30 cellular contexts compared by ENCODE assay signal in genomic region chr10:24288581-24288980, GRCh38.
DNase-seq lines count a peak whose midpoint lies in the region; ATAC-seq, FAIRE-seq and TF ChIP-seq lines count a peak whose summit lies in the region.
"Had no signal": no experiment of that assay in that cellular context is flagged by ENCODE, and none has a peak within 500 bp of the region (broad histone marks: within the 10 kb centered on the region; RNA-seq: fewer than 3 reads in every experiment).

No MANE protein-coding gene starts in this region.

- DNase-seq in GM12892 (ENCODE audit: insufficient read length), result no peak
- DNase-seq in WTC11 (ENCODE audit: low spot score), result no peak
- DNase-seq in psoas muscle, result no peak
- no peak for DNase-seq in LoVo (ENCODE audit: low spot score)
- no peak for DNase-seq in activated T-cell treated with anti-CD3 and anti-CD28 coated beads, Interleukin-2, amount 50 U/mL, for 1 hour
- no peak for DNase-seq in Ammon's horn (ENCODE audit: low spot score)
- DNase-seq: activated CD4-positive, alpha-beta T cell treated with anti-CD3 and anti-CD28 coated beads for 36 hours; activated CD8-positive, alpha-beta T cell treated with anti-CD3 and anti-CD28 coated beads for 36 hours; aorta; DMS153; Karpas-422; kidney glomerular epithelial cell; lower lobe of right lung; NCI-H1436 treated with DMSO at 0.1 percent for 48 hours; NCI-H2081 treated with DMSO at 0.1 percent for 48 hours; NCI-H446; NCI-H748 treated with DMSO at 0.1 percent for 48 hours; pancreas; Peyer's patch; right cardiac atrium; SHP77 treated with DMSO at 0.1 percent for 48 hours; stimulated activated naive CD4-positive, alpha-beta T cell had no signal

- no peak overlapping the region for H3K4me3 ChIP-seq in psoas muscle
- H3K4me3 ChIP-seq: gastroesophageal sphincter, lower lobe of right lung, pancreas, Peyer's patch, smooth muscle cell, vagina had no signal

- intact Hi-C loops in psoas muscle (cut with DNase I), result no loop called here

- no peak for ATAC-seq in WTC11
- peak; percentile 37 for ATAC-seq in esophagus mucosa
- no peak for ATAC-seq in psoas muscle
- ATAC-seq: activated CD4-positive, alpha-beta T cell treated with anti-CD3 and anti-CD28 coated beads for 36 hours; activated CD8-positive, alpha-beta T cell treated with anti-CD3 and anti-CD28 coated beads for 36 hours; gastroesophageal sphincter; HCT116; lower lobe of right lung; right cardiac atrium had no signal

- CTCF ChIA-PET in WTC11 (lab: Charles Lee), result no interaction called here

- no peak overlapping the region for H3K4me3 Mint-ChIP-seq in WTC11
- H3K4me3 Mint-ChIP-seq: activated CD4-positive, alpha-beta T cell treated with anti-CD3 and anti-CD28 coated beads for 36 hours; activated CD8-positive, alpha-beta T cell treated with anti-CD3 and anti-CD28 coated beads for 36 hours; activated naive CD8-positive, alpha-beta T cell had no signal

- POLR2A ChIA-PET in WTC11 (lab: Charles Lee), result no interaction called here

- H3K27ac Mint-ChIP-seq in WTC11, result peak overlapping the region; percentile 5; the same call in 1 of the 2 replicates
- H3K27ac Mint-ChIP-seq: activated CD4-positive, alpha-beta T cell treated with anti-CD3 and anti-CD28 coated beads for 36 hours; activated CD8-positive, alpha-beta T cell treated with anti-CD3 and anti-CD28 coated beads for 36 hours; activated naive CD8-positive, alpha-beta T cell; activated T-helper 2 cell treated with anti-CD3 and anti-CD28 coated beads, Interferon-gamma antibody, Interleukin-2, Interleukin-4, amounts not matched to agents 10 μg/mL and 5 μg/mL and 100 μg/mL, durations not matched to agents 14 hours and 24 hours and 36 hours had no signal

- peaks cover 0 to 9% of the 10 kb centered on the region in 2 donors for H3K36me3 ChIP-seq in psoas muscle (ENCODE audit: insufficient read depth in 1 of 2, low read depth in 1 of 2)
- H3K36me3 ChIP-seq: lower lobe of right lung, pancreas, Peyer's patch, vagina had no signal

- H3K27me3 Mint-ChIP-seq in WTC11 (ENCODE audit: low read depth), result no peaks in the 10 kb centered on the region

- 31 to 96% (median 41%) methylated on average over 1 of the region's 1 CpG for WGBS in psoas muscle, 3 donors

- peaks cover 44% of the 10 kb centered on the region for H3K36me3 Mint-ChIP-seq in WTC11
- H3K36me3 Mint-ChIP-seq: activated naive CD8-positive, alpha-beta T cell had no signal

- H3K9me3 Mint-ChIP-seq in WTC11, result peaks cover 20% of the 10 kb centered on the region
- H3K9me3 Mint-ChIP-seq: activated CD8-positive, alpha-beta T cell treated with anti-CD3 and anti-CD28 coated beads for 36 hours had no signal

- peak overlapping the region; percentile 17 for H3K27ac ChIP-seq in psoas muscle
- H3K27ac ChIP-seq: gastroesophageal sphincter, lower lobe of right lung, pancreas, Peyer's patch, vagina had no signal

- no peak for TF ChIP-seq CTCF in WTC11 (IDR thresholded peaks at IDR 0.05)
- no peak for TF ChIP-seq CTCF in psoas muscle (IDR thresholded peaks at IDR 0.05)

- peak; percentile 50 for FAIRE-seq in GM12892 (lab: Jason Lieb, UNC)
- FAIRE-seq: G401.6, pancreas had no signal

- no peaks in the 10 kb centered on the region for H3K27me3 ChIP-seq in psoas muscle (ENCODE audit: insufficient read depth in 3 of 3, low read length in 2 of 3)
- H3K27me3 ChIP-seq: gastroesophageal sphincter, pancreas, Peyer's patch, vagina had no signal

- H3K4me1 ChIP-seq in psoas muscle, result peaks cover 31% of the 10 kb centered on the region
- H3K4me1 ChIP-seq: gastroesophageal sphincter, Peyer's patch, vagina had no signal

- TF ChIP-seq POLR2A in GM12892 (IDR thresholded peaks at IDR 0.05; ENCODE audit: low read depth, low read length), result no peak

- peaks cover 39% of the 10 kb centered on the region for H3K4me1 Mint-ChIP-seq in WTC11
- H3K4me1 Mint-ChIP-seq: activated CD4-positive, alpha-beta T cell treated with anti-CD3 and anti-CD28 coated beads for 36 hours had no signal

- H3K9me3 ChIP-seq in psoas muscle, result peaks cover 5% of the 10 kb centered on the region
- H3K9me3 ChIP-seq: lower lobe of right lung, pancreas, Peyer's patch, vagina had no signal

TF ChIP-seq in WTC11, 78 proteins besides CTCF, POLR2A, EP300 and RAD21:
- TF ChIP-seq E2F5 (CRISPR knock-in tag; IDR thresholded peaks at IDR 0.05), result no peak
- TF ChIP-seq RELA (CRISPR knock-in tag; IDR thresholded peaks at IDR 0.05; ENCODE audit: borderline replicate concordance), result no peak
- TF ChIP-seq FOXP1 (CRISPR knock-in tag; IDR thresholded peaks at IDR 0.05; ENCODE audit: borderline replicate concordance), result no peak
- TF ChIP-seq CREM (CRISPR knock-in tag; IDR thresholded peaks at IDR 0.05), result no peak
- TF ChIP-seq OVOL2 (CRISPR knock-in tag; IDR thresholded peaks at IDR 0.05; ENCODE audit: borderline replicate concordance), result no peak
- no peak for TF ChIP-seq ZNF138 (CRISPR knock-in tag; conservative IDR thresholded peaks at IDR 0.05)
- no peak for TF ChIP-seq ETV6 (CRISPR knock-in tag; IDR thresholded peaks at IDR 0.05)
- no peak for TF ChIP-seq ATF2 (CRISPR knock-in tag; IDR thresholded peaks at IDR 0.05; ENCODE audit: borderline replicate concordance, low read depth)
- no peak for TF ChIP-seq NR3C1 (CRISPR knock-in tag; conservative IDR thresholded peaks at IDR 0.05; ENCODE audit: low read depth)
- no peak for TF ChIP-seq MAX (CRISPR knock-in tag; IDR thresholded peaks at IDR 0.05)
- no peak for TF ChIP-seq NR1H2 (CRISPR knock-in tag; IDR thresholded peaks at IDR 0.05)
- no peak for TF ChIP-seq NFE2L1 (CRISPR knock-in tag; IDR thresholded peaks at IDR 0.05)
TF ChIP-seq in WTC11: peak in this region for 0.
